8 cellular contexts compared by ENCODE assay signal in the genomic region with DNA sequence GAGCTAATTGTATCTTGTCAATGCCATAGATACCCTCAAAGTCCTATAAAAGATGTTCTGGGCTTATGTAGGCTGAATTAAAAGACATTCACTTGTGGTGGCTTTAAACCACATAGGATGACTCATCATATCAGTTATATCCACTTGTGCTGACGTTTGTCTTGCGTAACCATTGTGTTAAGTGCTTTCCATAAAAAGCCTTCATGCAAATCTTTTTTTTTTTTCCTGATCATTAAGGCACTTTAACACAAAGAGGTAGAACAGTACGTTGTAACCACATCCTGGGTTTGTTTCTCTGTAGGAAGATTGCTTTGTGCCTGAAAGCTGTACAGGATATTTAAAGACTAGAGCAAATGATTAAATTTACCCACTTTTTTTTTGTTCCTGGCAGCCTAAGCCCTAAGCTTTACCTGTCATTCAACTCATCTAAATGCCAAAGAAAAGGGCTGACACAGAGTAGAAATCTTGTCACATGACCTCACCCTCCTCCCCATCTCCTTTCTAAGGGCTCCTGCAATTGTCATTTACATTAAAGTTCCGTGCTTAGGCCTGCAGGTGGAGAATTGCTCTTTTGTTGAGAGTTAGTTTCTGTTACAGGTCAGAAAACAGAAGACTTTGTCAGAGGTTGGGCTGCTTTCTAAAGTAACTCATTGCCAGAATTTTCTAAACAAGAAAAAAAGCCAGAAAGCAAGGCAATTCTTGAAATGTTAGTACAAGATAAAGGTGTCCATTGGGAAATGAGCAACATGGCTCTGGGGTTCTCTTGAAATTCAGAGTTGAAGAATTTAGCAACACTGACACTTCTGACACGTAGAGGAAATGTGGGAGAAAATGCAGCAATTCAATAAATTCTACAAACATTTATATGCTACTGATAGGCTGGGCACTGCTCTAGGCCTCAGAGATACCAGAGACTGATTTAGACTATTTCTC.
DNase-seq lines count a peak whose midpoint lies in the region; ATAC-seq, FAIRE-seq and TF ChIP-seq lines count a peak whose summit lies in the region.

No MANE protein-coding gene starts in this region.

- peak overlapping the region; percentile 65 for H2AFZ ChIP-seq in MM.1S (ENCODE audit: low read length)

- FAIRE-seq in pancreas (lab: Jason Lieb, UNC): no peak

- intact Hi-C loops in pancreas (cut with DNase I): no loop called here

- no peaks in the 10 kb centered on the region for H3K9me2 ChIP-seq in MM.1S (replicated peaks; ENCODE audit: insufficient read depth, low read length)

- H3K9ac ChIP-seq in MM.1S (ENCODE audit: low read length): peak overlapping the region; percentile 79

- H3K4me1 ChIP-seq in MM.1S (ENCODE audit: low read length) (peaks cover 52% of the 10 kb centered on the region), pancreas (no peaks in the 10 kb centered on the region)

- no peaks in the 10 kb centered on the region for H3K27me3 ChIP-seq in MM.1S (replicated peaks; ENCODE audit: insufficient read depth, low read length)
- no peaks in the 10 kb centered on the region for H3K27me3 ChIP-seq in pancreas

- no peaks in the 10 kb centered on the region for H3K36me3 ChIP-seq in MM.1S (replicated peaks; ENCODE audit: insufficient read depth, low read length)
- H3K36me3 ChIP-seq in pancreas: no peaks in the 10 kb centered on the region

- H3K4me3 ChIP-seq in MM.1S (ENCODE audit: low read length) (peak overlapping the region; percentile 39), pancreas (no peak overlapping the region)

- peaks cover 12% of the 10 kb centered on the region for H3K4me1 Mint-ChIP-seq in activated CD8-positive, alpha-beta memory T cell treated with anti-CD3 and anti-CD28 coated beads, Interleukin-2, amount 10 ng/mL, durations not matched to agents 7 days and 5 days

- peak overlapping the region; percentile 98 for H3K27ac ChIP-seq in MM.1S (ENCODE audit: low read length)
- H3K27ac ChIP-seq in pancreas: no peak overlapping the region

- no peaks in the 10 kb centered on the region for H4K20me1 ChIP-seq in MM.1S (ENCODE audit: insufficient read depth, low read length)

- no peak for DNase-seq in activated CD8-positive, alpha-beta memory T cell treated with anti-CD3 and anti-CD28 coated beads, Interleukin-2, amount 10 ng/mL, durations not matched to agents 7 days and 5 days
- DNase-seq in activated CD8-positive, alpha-beta memory T cell treated with anti-CD3 and anti-CD28 coated beads, Interleukin-2, amount 50 U/mL, for 4 hours: no peak
- DNase-seq in MM.1S (peak; percentile 97), SW480 (ENCODE audit: low spot score) (peak; percentile 93), pancreas (peak in 1 of 6 donors; percentile 15), pons (ENCODE audit: low spot score) (no peak)

- peak overlapping the region; percentile 79 for H3K4me2 ChIP-seq in MM.1S (ENCODE audit: low read depth, low read length)

- peaks cover 5% of the 10 kb centered on the region for H3K9me3 Mint-ChIP-seq in activated CD8-positive, alpha-beta memory T cell treated with anti-CD3 and anti-CD28 coated beads, Interleukin-2, amount 10 ng/mL, durations not matched to agents 7 days and 5 days (ENCODE audit: low read depth)

- no peaks in the 10 kb centered on the region for H3K36me3 Mint-ChIP-seq in activated CD8-positive, alpha-beta memory T cell treated with anti-CD3 and anti-CD28 coated beads, Interleukin-2, amount 10 ng/mL, durations not matched to agents 7 days and 5 days

- H3F3A ChIP-seq in MM.1S (ENCODE audit: insufficient read depth, low read length): peaks cover 34% of the 10 kb centered on the region

- no peaks in the 10 kb centered on the region for H3K27me3 Mint-ChIP-seq in activated CD8-positive, alpha-beta memory T cell treated with anti-CD3 and anti-CD28 coated beads, Interleukin-2, amount 10 ng/mL, durations not matched to agents 7 days and 5 days

- peak overlapping the region; percentile 61 for H3K27ac Mint-ChIP-seq in activated CD8-positive, alpha-beta memory T cell treated with anti-CD3 and anti-CD28 coated beads, Interleukin-2, amount 10 ng/mL, durations not matched to agents 7 days and 5 days

- CTCF ChIA-PET in activated CD8-positive, alpha-beta memory T cell treated with anti-CD3 and anti-CD28 coated beads, Interleukin-2, amount 10 ng/mL, durations not matched to agents 7 days and 5 days (lab: Charles Lee): interaction anchor here (0.7 kb wide), 1 partner anchor 12 kb away, joined by 4 read pairs; no protein-coding TSS in a partner anchor

- no peaks in the 10 kb centered on the region for H3K79me2 ChIP-seq in MM.1S (ENCODE audit: low read length)

- TF ChIP-seq CTCF in MM.1S (IDR thresholded peaks at IDR 0.05; ENCODE audit: low read length): peak; percentile 60
- no peak for TF ChIP-seq CTCF in pancreas (IDR thresholded peaks at IDR 0.05)

- no peaks in the 10 kb centered on the region for H3K9me3 ChIP-seq in MM.1S (replicated peaks; ENCODE audit: insufficient read depth, low read length)
- no peaks in the 10 kb centered on the region for H3K9me3 ChIP-seq in pancreas

- 37 to 45% methylated on average over 5 of the region's 5 CpGs for WGBS in pancreas, 2 donors

- no peak overlapping the region for H3K4me3 Mint-ChIP-seq in activated CD8-positive, alpha-beta memory T cell treated with anti-CD3 and anti-CD28 coated beads, Interleukin-2, amount 10 ng/mL, durations not matched to agents 7 days and 5 days

- ATAC-seq in activated CD8-positive, alpha-beta memory T cell treated with anti-CD3 and anti-CD28 coated beads, Interleukin-2, amount 10 ng/mL, durations not matched to agents 7 days and 5 days: peak; percentile 68
- ATAC-seq in HG02610 (IDR thresholded peaks at IDR 0.05; ENCODE audit: unreplicated experiment): peak; percentile 87
- peak; percentile 41 for ATAC-seq in esophagus mucosa
- peak; percentile 35 to 91 (median 60) for ATAC-seq in pancreas

Comparison
In these comparisons a context has a peak if more than half of its experiments do, and no peak if none do; other contexts are left out.
1. DNase-seq: peak in MM.1S (single experiment) and SW480 (single experiment); none in activated CD8-positive, alpha-beta memory T cell treated with anti-CD3 and anti-CD28 coated beads, Interleukin-2, amount 10 ng/mL, durations not matched to agents 7 days and 5 days (single experiment), activated CD8-positive, alpha-beta memory T cell treated with anti-CD3 and anti-CD28 coated beads, Interleukin-2, amount 50 U/mL, for 4 hours (single experiment) and pons (single experiment).
2. Peak in every context shown above with its lines, with median percentiles within 50 percentile points of each other: ATAC-seq.